9 cellular contexts compared by ENCODE assay signal in the genomic region with DNA sequence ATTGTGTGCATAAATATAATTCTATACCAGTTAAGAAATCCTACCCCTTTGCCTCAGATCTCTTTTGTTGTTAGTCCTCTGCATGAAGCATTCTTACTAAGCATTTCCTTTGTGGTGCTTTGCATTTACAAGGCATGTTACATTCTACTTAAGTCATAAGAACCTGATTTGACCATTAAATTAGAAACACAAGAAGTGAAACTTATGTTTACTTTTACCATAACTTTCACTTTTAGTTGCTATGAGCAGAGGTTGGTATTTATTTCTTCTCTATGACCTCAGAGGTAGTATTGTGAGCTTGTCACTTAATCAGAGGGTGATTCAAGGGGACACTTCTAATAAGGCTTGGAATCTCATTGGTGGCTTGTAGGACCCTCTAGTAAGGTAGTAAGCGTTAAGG. TPM values are rescaled to one million over a fixed set of nuclear protein-coding genes. Genes with fewer than 3 reads are reported as not detected.
DNase-seq lines count a peak whose midpoint lies in the region; ATAC-seq and TF ChIP-seq lines count a peak whose summit lies in the region.
"Had no signal": no experiment of that assay in that cellular context is flagged by ENCODE, and none has a peak within 500 bp of the region (broad histone marks: within the 10 kb centered on the region; RNA-seq: fewer than 3 reads in every experiment).

No MANE protein-coding gene starts in this region.

- intact Hi-C loops in gastrocnemius medialis (cut with DNase I; ENCODE audit: low total_unique reads) = no loop called here

- peaks cover 8% of the 10 kb centered on the region for H3K4me1 ChIP-seq in effector memory CD4-positive, alpha-beta T cell (ENCODE audit: control insufficient read depth, insufficient read depth, low read length, poor library complexity, severe bottlenecking)
- peaks cover 67 to 79% of the 10 kb centered on the region in 2 donors for H3K4me1 ChIP-seq in gastrocnemius medialis

- H3K9me3 ChIP-seq in effector memory CD4-positive, alpha-beta T cell (ENCODE audit: control insufficient read depth, low read length) = no peaks in the 10 kb centered on the region
- H3K9me3 ChIP-seq in gastrocnemius medialis = no peaks in the 10 kb centered on the region

- H3K4me3 ChIP-seq in astrocyte of the spinal cord (ENCODE audit: low read depth, low read length) (no peak overlapping the region), gastrocnemius medialis (no peak overlapping the region)
- no peak overlapping the region for H3K4me3 ChIP-seq in effector memory CD4-positive, alpha-beta T cell (ENCODE audit: insufficient read depth, low read depth, low read length, poor library complexity, severe bottlenecking)

- ATAC-seq in GM19467 (IDR thresholded peaks at IDR 0.05; ENCODE audit: unreplicated experiment) (peak; percentile 65), HG03457 (IDR thresholded peaks at IDR 0.05; ENCODE audit: unreplicated experiment) (peak; percentile 68), gastrocnemius medialis (no peak)

- in situ Hi-C loops in astrocyte of the spinal cord (cut with HindIII; ENCODE audit: low sequenced_read_pairs) (no loop called here), gastrocnemius medialis (cut with MboI; ENCODE audit: low sequenced_read_pairs in 4 of 4) (no loop called here)

- peaks cover 89% of the 10 kb centered on the region for H3K4me1 Mint-ChIP-seq in stimulated activated naive CD8-positive, alpha-beta T cell treated with anti-CD3 and anti-CD28 coated beads, Interleukin-15, Interleukin-2, amounts not matched to agents 100 ng/mL and 50 ng/mL, for 24 hours (ENCODE audit: low read depth)

- H3K27ac ChIP-seq in effector memory CD4-positive, alpha-beta T cell (ENCODE audit: insufficient read depth, low read length, poor library complexity, severe bottlenecking) = no peak overlapping the region
- peak overlapping the region in 2 of 4 donors; percentile 27 to 76 for H3K27ac ChIP-seq in gastrocnemius medialis
- H3K27ac ChIP-seq: KMS-11 had no signal

- peak overlapping the region; percentile 86 for H3K27ac Mint-ChIP-seq in stimulated activated naive CD8-positive, alpha-beta T cell treated with anti-CD3 and anti-CD28 coated beads, Interleukin-15, Interleukin-2, amounts not matched to agents 100 ng/mL and 50 ng/mL, for 24 hours

- TF ChIP-seq CTCF in astrocyte of the spinal cord (IDR thresholded peaks at IDR 0.05; ENCODE audit: low read depth, low read length) (no peak), gastrocnemius medialis (IDR thresholded peaks at IDR 0.05 in 4 of 5, conservative IDR thresholded peaks at IDR 0.05 in 1 of 5) (no peak)

- no peaks in the 10 kb centered on the region for H3K27me3 ChIP-seq in effector memory CD4-positive, alpha-beta T cell (replicated peaks; ENCODE audit: control insufficient read depth, insufficient read depth, low read length, poor library complexity, severe bottlenecking)
- H3K27me3 ChIP-seq in gastrocnemius medialis = no peaks in the 10 kb centered on the region

- H3K36me3 Mint-ChIP-seq in stimulated activated naive CD8-positive, alpha-beta T cell treated with anti-CD3 and anti-CD28 coated beads, Interleukin-15, Interleukin-2, amounts not matched to agents 100 ng/mL and 50 ng/mL, for 24 hours (ENCODE audit: low read depth) = no peaks in the 10 kb centered on the region

- H3K36me3 ChIP-seq in effector memory CD4-positive, alpha-beta T cell (ENCODE audit: control insufficient read depth, insufficient read depth, low read length) = no peaks in the 10 kb centered on the region
- no peaks in the 10 kb centered on the region for H3K36me3 ChIP-seq in gastrocnemius medialis

- no peaks in the 10 kb centered on the region for H3K27me3 Mint-ChIP-seq in stimulated activated naive CD8-positive, alpha-beta T cell treated with anti-CD3 and anti-CD28 coated beads, Interleukin-15, Interleukin-2, amounts not matched to agents 100 ng/mL and 50 ng/mL, for 24 hours

- peak; percentile 32 for DNase-seq in DMS79 (lab: John Stamatoyannopoulos, UW)
- DNase-seq in astrocyte of the spinal cord (ENCODE audit: low read depth, low spot score) = peak; percentile 77
- no peak for DNase-seq in effector memory CD4-positive, alpha-beta T cell
- no peak for DNase-seq in NCI-H2107 treated with DMSO at 0.1 percent for 48 hours (lab: John Stamatoyannopoulos, UW; ENCODE audit: unreplicated experiment)
- no peak for DNase-seq in gastrocnemius medialis

- TF ChIP-seq POLR2A in gastrocnemius medialis (IDR thresholded peaks at IDR 0.05) = no peak

- peak overlapping the region; percentile 21 for H3K4me3 Mint-ChIP-seq in stimulated activated naive CD8-positive, alpha-beta T cell treated with anti-CD3 and anti-CD28 coated beads, Interleukin-15, Interleukin-2, amounts not matched to agents 100 ng/mL and 50 ng/mL, for 24 hours

- H3K9me3 Mint-ChIP-seq in stimulated activated naive CD8-positive, alpha-beta T cell treated with anti-CD3 and anti-CD28 coated beads, Interleukin-15, Interleukin-2, amounts not matched to agents 100 ng/mL and 50 ng/mL, for 24 hours = no peaks in the 10 kb centered on the region

RNA-seq across cellular contexts. Expression of a gene that starts 9.0 kb away (rescaled TPM):
- total RNA-seq in gastrocnemius medialis = 10 to 100 TPM; 19.7 to 43.7 (median 32.6) TPM

RNA-seq across cellular contexts. Expression of a gene that starts 47.1 kb away (rescaled TPM):
- 10 to 100 TPM; 19.2 to 78.6 (median 29.0) TPM for total RNA-seq in gastrocnemius medialis

Comparison
In these comparisons a context has a peak if more than half of its experiments do, and no peak if none do; other contexts are left out.
1. DNase-seq: peak in DMS79 (single experiment) and astrocyte of the spinal cord (single experiment); none in effector memory CD4-positive, alpha-beta T cell (0 of 3), NCI-H2107 treated with DMSO at 0.1 percent for 48 hours (single experiment) and gastrocnemius medialis (0 of 2).
2. ATAC-seq: peak in GM19467 (single experiment) and HG03457 (single experiment); none in gastrocnemius medialis (0 of 2).